ENCODE assay signal across 8 cellular contexts in the genomic region with DNA sequence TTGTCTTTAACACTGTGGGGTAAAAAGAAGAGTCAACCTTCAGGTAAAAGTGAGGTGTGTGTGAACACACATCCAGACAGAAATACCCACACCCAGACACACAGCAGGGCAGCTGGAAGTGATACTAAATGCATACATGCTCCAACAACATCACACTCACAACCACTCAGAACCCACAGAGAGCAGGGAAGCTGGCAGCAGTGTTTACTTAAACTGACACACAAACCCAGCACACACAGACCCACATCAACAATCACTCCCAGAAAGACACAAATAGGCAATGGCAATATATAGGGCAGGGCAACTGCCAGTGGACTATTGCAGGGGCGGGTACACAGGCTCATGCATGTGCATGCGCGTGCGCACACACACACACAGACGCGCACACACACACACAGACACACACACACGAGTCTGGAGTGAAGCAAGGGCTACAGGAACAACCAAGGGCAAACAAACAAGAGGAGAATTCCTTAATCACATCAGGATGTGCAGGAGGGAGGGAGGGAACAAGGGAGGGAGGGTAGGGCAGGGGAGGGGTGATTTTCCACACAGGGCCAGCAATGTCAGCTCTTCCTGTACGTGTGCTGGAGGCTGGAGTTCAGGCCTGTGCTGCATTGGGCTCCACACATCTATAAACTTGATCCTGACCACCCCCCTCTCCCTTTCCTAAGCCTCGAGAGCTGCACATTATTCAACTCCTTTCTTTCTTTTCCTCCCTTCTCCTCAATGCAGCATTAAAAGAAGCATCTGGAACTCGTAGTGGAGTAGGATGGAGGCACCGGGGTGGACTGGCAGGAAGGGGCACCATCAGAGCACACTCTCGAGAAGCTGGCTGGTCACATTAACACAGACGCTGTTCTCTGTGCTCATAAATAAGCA. TPM values are rescaled to one million over a fixed set of nuclear protein-coding genes. Genes with fewer than 3 reads are reported as not detected.
DNase-seq lines count a peak whose midpoint lies in the region; ATAC-seq and TF ChIP-seq lines count a peak whose summit lies in the region.

No MANE protein-coding gene starts in this region.

- no peak for TF ChIP-seq CTCF in natural killer cell (IDR thresholded peaks at IDR 0.05)

- no peak overlapping the region for H3K4me3 ChIP-seq in ACC112 (ENCODE audit: low read depth, low read length)

- intact Hi-C loops in natural killer cell (cut with micrococcal nuclease): no loop called here

- no peak overlapping the region for H3K4me3 Mint-ChIP-seq in natural killer cell

- H3K27ac Mint-ChIP-seq in natural killer cell: peak overlapping the region; percentile 72 to 88

- H3K36me3 ChIP-seq in ACC112 (ENCODE audit: insufficient read depth, low read length): peaks cover 4% of the 10 kb centered on the region; the same call in 1 of the 2 replicates

- H3K4me1 Mint-ChIP-seq in natural killer cell: peaks cover 73 to 81% of the 10 kb centered on the region in 2 donors

- no peaks in the 10 kb centered on the region for H3K79me2 ChIP-seq in ACC112 (ENCODE audit: control insufficient read depth, insufficient read depth, low read length, unreplicated experiment)

- no peaks in the 10 kb centered on the region for H3K9me3 Mint-ChIP-seq in natural killer cell

- H3K4me1 ChIP-seq in ACC112 (ENCODE audit: control insufficient read depth, insufficient read depth, low read length, unreplicated experiment): peaks cover 43% of the 10 kb centered on the region

- H3K36me3 Mint-ChIP-seq in natural killer cell: no peaks in the 10 kb centered on the region

- DNase-seq in LHCN-M2 (ENCODE audit: low read depth) (peak; percentile 45), epithelial cell of prostate (ENCODE audit: low read depth, low spot score) (no peak), natural killer cell (no peak), putamen (ENCODE audit: low spot score) (no peak)

- no peak overlapping the region for H2AFZ ChIP-seq in ACC112 (ENCODE audit: low read length, unreplicated experiment)

- H3K27ac ChIP-seq in ACC112 (ENCODE audit: low read depth, low read length) (peak overlapping the region; percentile 68), epithelial cell of prostate (peak overlapping the region; percentile 65)

- H3K27me3 Mint-ChIP-seq in natural killer cell (ENCODE audit: low read depth in 2 of 2): no peaks in the 10 kb centered on the region

- ATAC-seq in natural killer cell (no peak), GM21367 (IDR thresholded peaks at IDR 0.05; ENCODE audit: unreplicated experiment) (no peak), GM21619 (IDR thresholded peaks at IDR 0.05; ENCODE audit: unreplicated experiment) (no peak), GM21526 (IDR thresholded peaks at IDR 0.05; ENCODE audit: low FRiP score, unreplicated experiment) (no peak)

- H3K27me3 ChIP-seq in ACC112 (ENCODE audit: insufficient read depth, low read length): no peaks in the 10 kb centered on the region

RNA-seq across cellular contexts. Expression of a gene that starts 30.1 kb away (rescaled TPM):
- total RNA-seq in LHCN-M2 (2014; rRNA removed) (7.5 and 8.8 TPM in 2 replicates), natural killer cell (10 to 100 TPM; 19.2 to 26.4 (median 20.7) TPM)
- 3.7 TPM for polyA plus RNA-seq in LHCN-M2 (2012)

RNA-seq across cellular contexts. Expression of a gene that starts 43.2 kb away (rescaled TPM):
- total RNA-seq in LHCN-M2 (2014; rRNA removed): 77.3 and 85.7 TPM in 2 replicates
- polyA plus RNA-seq in LHCN-M2 (2012): 60.6 TPM
- total RNA-seq in natural killer cell: 10 to 100 TPM; 27.9 to 33.8 (median 28.5) TPM

RNA-seq across cellular contexts. Expression of a gene that starts 55.1 kb away (rescaled TPM):
- total RNA-seq in LHCN-M2 (2014; rRNA removed) (33.5 and 33.9 TPM in 2 replicates), natural killer cell (10 to 100 TPM; 60.2 to 65.2 (median 63.2) TPM)
- 23.4 TPM for polyA plus RNA-seq in LHCN-M2 (2012)

RNA-seq across cellular contexts. Expression of a gene that starts 59.9 kb away (rescaled TPM):
- total RNA-seq in LHCN-M2 (2014; rRNA removed): 0.64 and 0.69 TPM in 2 replicates
- polyA plus RNA-seq in LHCN-M2 (2012): 0.27 TPM
- total RNA-seq in natural killer cell: under 1 TPM in 2 of 3 donors, not detected in 1; 0.15 to 0.23 TPM
